ENCODE assay signal across 15 cellular contexts in the genomic region with DNA sequence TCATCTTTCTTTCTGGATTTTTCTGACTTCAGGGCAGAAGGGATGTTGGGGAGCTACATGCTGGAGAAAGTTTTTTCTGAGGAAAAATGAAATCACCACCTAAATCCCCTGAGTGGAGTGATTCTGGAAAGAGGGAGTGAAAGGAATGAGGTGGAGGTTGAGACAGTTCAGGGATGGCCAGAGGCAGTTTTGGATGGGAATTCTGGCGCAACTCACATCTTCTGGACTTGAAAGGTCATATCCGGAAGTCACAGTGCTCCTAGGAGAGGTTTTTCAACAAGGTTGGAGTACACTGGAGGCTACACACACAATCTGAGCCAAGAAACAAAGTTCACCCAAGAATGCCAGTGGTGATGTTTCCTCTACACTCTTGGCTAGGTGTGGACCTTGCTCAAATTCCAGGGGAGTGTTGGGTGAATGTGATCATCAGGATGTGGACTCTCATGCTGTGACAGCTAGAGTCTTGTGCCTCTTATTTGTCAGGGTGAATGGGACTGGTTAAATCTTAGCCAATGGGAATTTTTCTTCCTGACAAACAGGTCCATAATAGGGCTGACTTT.
DNase-seq lines count a peak whose midpoint lies in the region; ATAC-seq and TF ChIP-seq lines count a peak whose summit lies in the region.
"Had no signal": no experiment of that assay in that cellular context is flagged by ENCODE, and none has a peak within 500 bp of the region (broad histone marks: within the 10 kb centered on the region; RNA-seq: fewer than 3 reads in every experiment).

No MANE protein-coding gene starts in this region.

- dilution Hi-C loops in mammary epithelial cell (cut with HindIII; ENCODE audit: low sequenced_read_pairs): no loop called here

- H3K9ac ChIP-seq in PC-3 (ENCODE audit: low read length): no peak overlapping the region
- H3K9ac ChIP-seq in mammary epithelial cell (ENCODE audit: insufficient read depth, low read length): no peak overlapping the region

- intact Hi-C loops in PC-3 (cut with micrococcal nuclease): no loop called here
- intact Hi-C loops in mammary epithelial cell (cut with micrococcal nuclease): no loop called here
- intact Hi-C loops in sciatic nerve (cut with DNase I): no loop called here

- no peaks in the 10 kb centered on the region for H3K9me2 ChIP-seq in PC-3 (replicated peaks; ENCODE audit: low read length)

- no TSS peak for BruUV-seq in PC-3 (replicated peaks; lab: Mats Ljungman, UMichigan)
- no TSS peak for BruUV-seq in mammary epithelial cell (replicated peaks; lab: Mats Ljungman, UMichigan)

- TF ChIP-seq CTCF in PC-3 (conservative IDR thresholded peaks at IDR 0.05; ENCODE audit: low read depth, low read length): no peak
- no peak for TF ChIP-seq CTCF in mammary epithelial cell (conservative IDR thresholded peaks at IDR 0.05 in 1 of 2, IDR thresholded peaks at IDR 0.05 in 1 of 2; ENCODE audit: extremely low read depth in 1 of 2, insufficient read depth in 1 of 2, low read depth in 1 of 2, low read length in 2 of 2)

- no peaks in the 10 kb centered on the region for H3K27me3 ChIP-seq in PC-3 (ENCODE audit: low read length)
- H3K27me3 ChIP-seq in mammary epithelial cell (ENCODE audit: insufficient read depth, low read length): no peaks in the 10 kb centered on the region

- peak; percentile 24; the same call in 1 of the 2 replicates for ATAC-seq in PC-3
- peak; percentile 95 for ATAC-seq in left lobe of liver
- peak; percentile 48 for ATAC-seq in sciatic nerve
- no peak for ATAC-seq in GM19455 (IDR thresholded peaks at IDR 0.05; ENCODE audit: unreplicated experiment)

- H3K4me3 ChIP-seq in PC-3 (ENCODE audit: low read length) (no peak overlapping the region), mammary epithelial cell (replicated peaks in 1 of 3; ENCODE audit: insufficient read depth in 1 of 3, low read depth in 2 of 3, low read length in 3 of 3) (no peak overlapping the region)

- H3K9me3 ChIP-seq in PC-3 (ENCODE audit: low read length) (no peaks in the 10 kb centered on the region), mammary epithelial cell (replicated peaks; ENCODE audit: insufficient read depth, low read length) (no peaks in the 10 kb centered on the region)
- H3K9me3 ChIP-seq: Caco-2 had no signal

- in situ Hi-C loops in mammary epithelial cell (cut with MboI; ENCODE audit: low sequenced_read_pairs in 2 of 2): no loop called here

- H2AFZ ChIP-seq in PC-3 (ENCODE audit: low read length): no peak overlapping the region
- H2AFZ ChIP-seq in mammary epithelial cell (ENCODE audit: low read depth, low read length): peak overlapping the region; percentile 60

- DNase-seq in PC-3: no peak
- no peak for DNase-seq in mammary epithelial cell
- DNase-seq in left lobe of liver (ENCODE audit: low spot score): peak; percentile 52
- no peak for DNase-seq in sciatic nerve (ENCODE audit: low spot score)
- no peak for DNase-seq in SW480 (ENCODE audit: low spot score)
- DNase-seq in activated CD8-positive, alpha-beta memory T cell treated with anti-CD3 and anti-CD28 coated beads, Interleukin-2, amount 50 U/mL, for 4 hours: no peak
- DNase-seq: Caco-2; CD4-positive, CD25-positive, alpha-beta regulatory T cell; DMS153; EL; NCI-H1417; NCI-H1930; NCI-H446; NCI-H69 had no signal

- no peaks in the 10 kb centered on the region for H3K79me2 ChIP-seq in PC-3 (ENCODE audit: low read length)
- H3K79me2 ChIP-seq in mammary epithelial cell (ENCODE audit: insufficient read depth, low read length): no peaks in the 10 kb centered on the region

- H3F3A ChIP-seq in PC-3 (ENCODE audit: low read length, unreplicated experiment): peaks cover 6% of the 10 kb centered on the region

- H4K20me1 ChIP-seq in PC-3 (ENCODE audit: low read length) (no peaks in the 10 kb centered on the region), mammary epithelial cell (ENCODE audit: insufficient read depth, low read length) (no peaks in the 10 kb centered on the region)

- H3K4me2 ChIP-seq in PC-3 (ENCODE audit: low read length) (no peak overlapping the region), mammary epithelial cell (ENCODE audit: insufficient read depth, low read depth, low read length) (no peak overlapping the region)

- CTCF ChIA-PET in PC-3 (lab: Charles Lee): interaction anchor here (0.6 kb wide), 2 partner anchors 82 to 1698 kb away, joined by 3 to 8 read pairs; no protein-coding TSS in a partner anchor
- CTCF ChIA-PET in mammary epithelial cell (lab: Charles Lee; ENCODE audit: low non-redundant PET): no interaction called here

- H3K27ac ChIP-seq in PC-3 (ENCODE audit: low read length): no peak overlapping the region
- H3K27ac ChIP-seq in mammary epithelial cell (ENCODE audit: insufficient read depth, low read depth, low read length): no peak overlapping the region

- H3K36me3 ChIP-seq in PC-3 (ENCODE audit: low read depth, low read length): no peaks in the 10 kb centered on the region
- no peaks in the 10 kb centered on the region for H3K36me3 ChIP-seq in mammary epithelial cell (ENCODE audit: insufficient read depth, low read length)

- H3K4me1 ChIP-seq in PC-3 (ENCODE audit: insufficient read depth, low read length) (peaks cover 6% of the 10 kb centered on the region), mammary epithelial cell (ENCODE audit: insufficient read depth, low read length) (peaks cover 11% of the 10 kb centered on the region)
- H3K4me1 ChIP-seq: Caco-2 had no signal

- POLR2A ChIA-PET in PC-3 (lab: Charles Lee; ENCODE audit: unreplicated experiment): no interaction called here

- WGBS in mammary epithelial cell (ENCODE audit: low coverage, missing lambda C conversion rate): 11% methylated on average over 2 of the region's 2 CpGs
